22 cellular contexts compared by ENCODE assay signal in genomic region chr9:98211260-98211659, GRCh38.
"Had no signal": no experiment of that assay in that cellular context is flagged by ENCODE, and none has a peak within 500 bp of the region (broad histone marks: within the 10 kb centered on the region; RNA-seq: fewer than 3 reads in every experiment).

No MANE protein-coding gene starts in this region.

- H3K9me3 Mint-ChIP-seq: activated B cell treated with CpG ODN at 0.5 μM for 24 hours; activated CD8-positive, alpha-beta T cell treated with anti-CD3 and anti-CD28 coated beads for 36 hours; activated naive CD8-positive, alpha-beta T cell treated with anti-CD3 and anti-CD28 coated beads, Interleukin-2, amount 10 ng/mL, durations not matched to agents 7 days and 5 days; activated T-cell treated with anti-CD3 and anti-CD28 coated beads, Interleukin-2, amount 50 U/mL, for 24 hours; activated T-helper 2 cell treated with anti-CD3 and anti-CD28 coated beads, Interferon-gamma antibody, Interleukin-2, Interleukin-4, amounts not matched to agents 10 μg/mL and 5 μg/mL and 100 μg/mL, durations not matched to agents 14 hours and 24 hours and 36 hours; naive B cell had no signal

- H3K36me3 Mint-ChIP-seq: activated naive CD8-positive, alpha-beta T cell treated with anti-CD3 and anti-CD28 coated beads, Interleukin-2, amount 10 ng/mL, durations not matched to agents 7 days and 5 days had no signal

- ATAC-seq: activated CD8-positive, alpha-beta T cell treated with anti-CD3 and anti-CD28 coated beads for 36 hours; left lung; stimulated activated naive CD8-positive, alpha-beta T cell treated with anti-CD3 and anti-CD28 coated beads, Interleukin-15, Interleukin-2, amounts not matched to agents 100 U/mL and 50 U/mL, for 24 hours had no signal

- H3K27ac Mint-ChIP-seq: activated B cell treated with CpG ODN at 0.5 μM for 24 hours; activated CD8-positive, alpha-beta T cell treated with anti-CD3 and anti-CD28 coated beads for 36 hours; activated naive CD8-positive, alpha-beta T cell treated with anti-CD3 and anti-CD28 coated beads, Interleukin-2, amount 10 ng/mL, durations not matched to agents 7 days and 5 days; activated T-cell treated with anti-CD3 and anti-CD28 coated beads, Interleukin-2, amount 50 U/mL, for 24 hours; activated T-helper 2 cell treated with anti-CD3 and anti-CD28 coated beads, Interferon-gamma antibody, Interleukin-2, Interleukin-4, amounts not matched to agents 10 μg/mL and 5 μg/mL and 100 μg/mL, durations not matched to agents 14 hours and 24 hours and 36 hours had no signal

- H3K36me3 ChIP-seq: cardiac muscle cell, transverse colon, uterus had no signal

- H3K27me3 ChIP-seq: cardiac muscle cell, left lung, transverse colon, uterus had no signal

- H3K4me3 Mint-ChIP-seq: activated B cell treated with CpG ODN at 0.5 μM for 24 hours; activated CD8-positive, alpha-beta T cell treated with anti-CD3 and anti-CD28 coated beads for 36 hours; activated naive CD8-positive, alpha-beta T cell treated with anti-CD3 and anti-CD28 coated beads, Interleukin-2, amount 10 ng/mL, durations not matched to agents 7 days and 5 days; activated T-cell treated with anti-CD3 and anti-CD28 coated beads, Interleukin-2, amount 50 U/mL, for 24 hours; naive B cell had no signal

- H3K27me3 Mint-ChIP-seq: activated B cell treated with CpG ODN at 0.5 μM for 24 hours; activated CD8-positive, alpha-beta T cell treated with anti-CD3 and anti-CD28 coated beads for 36 hours; activated naive CD8-positive, alpha-beta T cell treated with anti-CD3 and anti-CD28 coated beads, Interleukin-2, amount 10 ng/mL, durations not matched to agents 7 days and 5 days; activated T-cell treated with anti-CD3 and anti-CD28 coated beads, Interleukin-2, amount 50 U/mL, for 24 hours; naive B cell had no signal

- H3K4me1 ChIP-seq: uterus had no signal

- H3K4me3 ChIP-seq: cardiac muscle cell, left lung, transverse colon, uterus had no signal

- FAIRE-seq: endometrium, keratinocyte had no signal

- H3K27ac ChIP-seq: cardiac muscle cell, left lung, transverse colon, uterus had no signal

- DNase-seq: activated B cell treated with CpG ODN at 0.5 μM for 24 hours; activated CD4-positive, alpha-beta T cell treated with anti-CD3 and anti-CD28 coated beads for 48 hours; activated CD8-positive, alpha-beta T cell treated with anti-CD3 and anti-CD28 coated beads for 36 hours; activated naive CD4-positive, alpha-beta T cell treated with Interleukin-2 at 50 U/mL for 16 hours; activated naive CD8-positive, alpha-beta T cell treated with anti-CD3 and anti-CD28 coated beads, Interleukin-2, amount 10 ng/mL, durations not matched to agents 7 days and 5 days; activated T-cell treated with anti-CD3 and anti-CD28 coated beads, Interleukin-2, amount 50 U/mL, for 24 hours; amygdala; cortex of kidney; erythroblast; foreskin melanocyte; left lung; naive B cell; nucleus accumbens; retina; stimulated activated CD8-positive, alpha-beta memory T cell treated with anti-CD3 and anti-CD28 coated beads, Interleukin-4, amount 100 ng/mL, for 48 hours; stimulated activated naive CD8-positive, alpha-beta T cell treated with anti-CD3 and anti-CD28 coated beads, Interleukin-15, Interleukin-2, amounts not matched to agents 100 U/mL and 50 U/mL, for 24 hours; transverse colon; uterus had no signal

- H3K9me3 ChIP-seq: left lung, transverse colon, uterus had no signal
